Comparison of ENCODE assay signal across 17 cellular contexts in the genomic region with DNA sequence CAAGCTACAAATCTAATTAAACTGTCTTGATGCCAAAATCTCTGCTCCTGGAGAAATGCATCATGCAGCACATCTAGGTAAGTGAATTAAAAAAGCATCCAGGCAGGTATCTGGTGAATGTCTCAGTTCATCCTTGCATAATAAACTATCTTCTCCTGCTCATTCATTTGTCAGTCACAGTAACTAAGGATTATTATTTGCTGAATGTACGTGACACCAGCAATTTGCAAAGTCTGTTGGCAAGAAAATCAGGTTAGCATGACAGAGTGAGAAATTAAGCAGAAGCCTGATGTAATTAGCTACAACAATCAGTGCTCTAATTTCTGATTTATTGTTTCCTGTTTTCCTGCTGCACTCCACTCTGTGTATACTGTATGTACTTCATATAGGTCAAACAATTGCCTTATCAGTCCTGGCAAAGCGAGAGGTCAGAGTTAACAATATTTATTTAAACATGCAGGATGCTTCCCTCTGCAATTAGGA.
"Had no signal": no experiment of that assay in that cellular context is flagged by ENCODE, and none has a peak within 500 bp of the region (broad histone marks: within the 10 kb centered on the region; RNA-seq: fewer than 3 reads in every experiment).

No MANE protein-coding gene starts in this region.

- H3K9me3 ChIP-seq: ascending aorta, transverse colon had no signal

- H3K4me3 ChIP-seq: ascending aorta, breast epithelium, skin epidermis, transverse colon had no signal

- H3K27ac Mint-ChIP-seq: activated T-helper 17 cell treated with anti-CD3 and anti-CD28 coated beads, Interleukin-2, amount 50 U/mL, for 72 hours; immature natural killer cell; nephron had no signal

- H3K4me1 Mint-ChIP-seq: activated T-helper 17 cell treated with anti-CD3 and anti-CD28 coated beads, Interleukin-2, amount 50 U/mL, for 72 hours; immature natural killer cell had no signal

- H3K27me3 ChIP-seq: ascending aorta, breast epithelium, transverse colon had no signal

- H3K27ac ChIP-seq: ascending aorta, breast epithelium, skin epidermis, transverse colon had no signal

- H3K4me1 ChIP-seq: ascending aorta, breast epithelium, transverse colon had no signal

- DNase-seq: activated CD4-positive, alpha-beta T cell treated with anti-CD3 and anti-CD28 coated beads, Interleukin-2, amount 50 U/mL, for 1 hour; activated naive CD4-positive, alpha-beta T cell treated with Interleukin-2 at 50 U/mL for 16 hours; cerebellar nuclear complex; effector CD8-positive, alpha-beta T cell; foreskin melanocyte; immature natural killer cell; occipital lobe; stimulated activated CD4-positive, alpha-beta T cell treated with anti-CD3 and anti-CD28 coated beads, Interleukin-4, amount 100 ng/mL, for 4 hours; stimulated activated CD8-positive, alpha-beta memory T cell treated with anti-CD3 and anti-CD28 coated beads, Interleukin-4, amount 100 ng/mL, for 48 hours; stimulated activated naive CD4-positive, alpha-beta T cell treated with Interleukin-2 at 50 U/mL for 16 hours; substantia nigra; transverse colon had no signal

- H3K36me3 ChIP-seq: ascending aorta, breast epithelium, transverse colon had no signal

- H3K4me3 Mint-ChIP-seq: activated T-helper 17 cell treated with anti-CD3 and anti-CD28 coated beads, Interleukin-2, amount 50 U/mL, for 72 hours; immature natural killer cell; nephron had no signal

- H3K9me3 Mint-ChIP-seq: activated T-helper 17 cell treated with anti-CD3 and anti-CD28 coated beads, Interleukin-2, amount 50 U/mL, for 72 hours; nephron had no signal
